In genomic region chr9:13967493-13967892, GRCh38 we compare ENCODE assay signal across 31 cellular contexts.
"Had no signal": no experiment of that assay in that cellular context is flagged by ENCODE, and none has a peak within 500 bp of the region (broad histone marks: within the 10 kb centered on the region; RNA-seq: fewer than 3 reads in every experiment).

No MANE protein-coding gene starts in this region.

- H3K4me3 ChIP-seq: ascending aorta, cardiac muscle cell, gastroesophageal sphincter, hepatocyte, psoas muscle, sigmoid colon, thoracic aorta had no signal

- H3K27ac Mint-ChIP-seq: activated CD4-positive, alpha-beta memory T cell treated with anti-CD3 and anti-CD28 coated beads for 36 hours; activated naive CD4-positive, alpha-beta T cell treated with anti-CD3 and anti-CD28 coated beads, Interleukin-2, amount 10 ng/mL, durations not matched to agents 7 days and 5 days; activated naive CD8-positive, alpha-beta T cell treated with anti-CD3 and anti-CD28 coated beads, Interleukin-2, amount 10 ng/mL, durations not matched to agents 7 days and 5 days; activated T-helper 1 cell treated with anti-CD3 and anti-CD28 coated beads, Interleukin-12 subunit alpha, Interleukin-12 subunit beta, Interleukin-2, Interleukin-4 antibody, amounts not matched to agents 30 ng/mL and 10 ng/mL and 1 ng/mL, durations not matched to agents 14 hours and 24 hours and 36 hours; brain; effector memory CD8-positive, alpha-beta T cell; stimulated activated effector memory CD8-positive, alpha-beta T cell treated with anti-CD3 and anti-CD28 coated beads, Interleukin-12 subunit alpha, Interleukin-12 subunit beta, amount 100 ng/mL, for 72 hours; stimulated activated naive CD8-positive, alpha-beta T cell treated with anti-CD3 and anti-CD28 coated beads, Interleukin-15, Interleukin-2, amounts not matched to agents 100 ng/mL and 50 ng/mL, for 24 hours had no signal

- H3K9me3 Mint-ChIP-seq: activated naive CD8-positive, alpha-beta T cell treated with anti-CD3 and anti-CD28 coated beads, Interleukin-2, amount 10 ng/mL, durations not matched to agents 7 days and 5 days; activated T-helper 1 cell treated with anti-CD3 and anti-CD28 coated beads, Interleukin-12 subunit alpha, Interleukin-12 subunit beta, Interleukin-2, Interleukin-4 antibody, amounts not matched to agents 30 ng/mL and 10 ng/mL and 1 ng/mL, durations not matched to agents 14 hours and 24 hours and 36 hours; stimulated activated effector memory CD8-positive, alpha-beta T cell treated with anti-CD3 and anti-CD28 coated beads, Interleukin-12 subunit alpha, Interleukin-12 subunit beta, amount 100 ng/mL, for 72 hours; stimulated activated naive CD8-positive, alpha-beta T cell treated with anti-CD3 and anti-CD28 coated beads, Interleukin-15, Interleukin-2, amounts not matched to agents 100 ng/mL and 50 ng/mL, for 24 hours had no signal

- DNase-seq: activated CD4-positive, alpha-beta memory T cell treated with anti-CD3 and anti-CD28 coated beads for 36 hours; activated CD4-positive, alpha-beta T cell treated with anti-CD3 and anti-CD28 coated beads for 48 hours; activated CD8-positive, alpha-beta memory T cell treated with anti-CD3 and anti-CD28 coated beads, Interleukin-2, amount 50 U/mL, for 4 hours; activated gamma-delta T cell; activated naive CD4-positive, alpha-beta T cell treated with anti-CD3 and anti-CD28 coated beads, Interleukin-2, amount 10 ng/mL, durations not matched to agents 7 days and 5 days; activated naive CD8-positive, alpha-beta T cell treated with anti-CD3 and anti-CD28 coated beads, Interleukin-2, amount 10 ng/mL, durations not matched to agents 7 days and 5 days; activated T-cell treated with anti-CD3 and anti-CD28 coated beads, Interleukin-2, amount 50 U/mL, for 1 hour; cerebellar nuclear complex; cortex of kidney; effector memory CD8-positive, alpha-beta T cell; erythroblast; islet precursor cell; left ventricle myocardium superior; occipital lobe; psoas muscle; sigmoid colon; small intestine; stimulated activated CD4-positive, alpha-beta T cell treated with anti-CD3 and anti-CD28 coated beads, Interleukin-4, amount 100 ng/mL, for 24 hours; T1000; WERI-Rb-1 had no signal

- H3K4me3 Mint-ChIP-seq: activated CD4-positive, alpha-beta memory T cell treated with anti-CD3 and anti-CD28 coated beads for 36 hours; activated naive CD4-positive, alpha-beta T cell treated with anti-CD3 and anti-CD28 coated beads, Interleukin-2, amount 10 ng/mL, durations not matched to agents 7 days and 5 days; activated naive CD8-positive, alpha-beta T cell treated with anti-CD3 and anti-CD28 coated beads, Interleukin-2, amount 10 ng/mL, durations not matched to agents 7 days and 5 days; activated T-helper 1 cell treated with anti-CD3 and anti-CD28 coated beads, Interleukin-12 subunit alpha, Interleukin-12 subunit beta, Interleukin-2, Interleukin-4 antibody, amounts not matched to agents 30 ng/mL and 10 ng/mL and 1 ng/mL, durations not matched to agents 14 hours and 24 hours and 36 hours; brain; effector memory CD8-positive, alpha-beta T cell; neural crest cell; stimulated activated effector memory CD8-positive, alpha-beta T cell treated with anti-CD3 and anti-CD28 coated beads, Interleukin-12 subunit alpha, Interleukin-12 subunit beta, amount 100 ng/mL, for 72 hours; stimulated activated naive CD8-positive, alpha-beta T cell treated with anti-CD3 and anti-CD28 coated beads, Interleukin-15, Interleukin-2, amounts not matched to agents 100 ng/mL and 50 ng/mL, for 24 hours had no signal

- H3K4me1 Mint-ChIP-seq: activated naive CD4-positive, alpha-beta T cell treated with anti-CD3 and anti-CD28 coated beads, Interleukin-2, amount 10 ng/mL, durations not matched to agents 7 days and 5 days; activated naive CD8-positive, alpha-beta T cell treated with anti-CD3 and anti-CD28 coated beads, Interleukin-2, amount 10 ng/mL, durations not matched to agents 7 days and 5 days; stimulated activated effector memory CD8-positive, alpha-beta T cell treated with anti-CD3 and anti-CD28 coated beads, Interleukin-12 subunit alpha, Interleukin-12 subunit beta, amount 100 ng/mL, for 72 hours had no signal

- ATAC-seq: activated CD4-positive, CD25-positive, alpha-beta regulatory T cell treated with anti-CD3 and anti-CD28 coated beads, Interleukin-2, amount 50 U/mL, for 24 hours; effector memory CD8-positive, alpha-beta T cell; gastroesophageal sphincter; left ventricle myocardium superior; psoas muscle; stimulated activated effector memory CD8-positive, alpha-beta T cell treated with anti-CD3 and anti-CD28 coated beads, Interleukin-12 subunit alpha, Interleukin-12 subunit beta, amount 100 ng/mL, for 72 hours had no signal

- H3K27me3 Mint-ChIP-seq: activated CD4-positive, alpha-beta memory T cell treated with anti-CD3 and anti-CD28 coated beads for 36 hours; activated naive CD4-positive, alpha-beta T cell treated with anti-CD3 and anti-CD28 coated beads, Interleukin-2, amount 10 ng/mL, durations not matched to agents 7 days and 5 days; activated naive CD8-positive, alpha-beta T cell treated with anti-CD3 and anti-CD28 coated beads, Interleukin-2, amount 10 ng/mL, durations not matched to agents 7 days and 5 days; effector memory CD8-positive, alpha-beta T cell; stimulated activated naive CD8-positive, alpha-beta T cell treated with anti-CD3 and anti-CD28 coated beads, Interleukin-15, Interleukin-2, amounts not matched to agents 100 ng/mL and 50 ng/mL, for 24 hours had no signal

- H3K36me3 Mint-ChIP-seq: activated CD4-positive, alpha-beta memory T cell treated with anti-CD3 and anti-CD28 coated beads for 36 hours; activated naive CD4-positive, alpha-beta T cell treated with anti-CD3 and anti-CD28 coated beads, Interleukin-2, amount 10 ng/mL, durations not matched to agents 7 days and 5 days; activated naive CD8-positive, alpha-beta T cell treated with anti-CD3 and anti-CD28 coated beads, Interleukin-2, amount 10 ng/mL, durations not matched to agents 7 days and 5 days; brain; stimulated activated effector memory CD8-positive, alpha-beta T cell treated with anti-CD3 and anti-CD28 coated beads, Interleukin-12 subunit alpha, Interleukin-12 subunit beta, amount 100 ng/mL, for 72 hours had no signal
